In the genomic region with DNA sequence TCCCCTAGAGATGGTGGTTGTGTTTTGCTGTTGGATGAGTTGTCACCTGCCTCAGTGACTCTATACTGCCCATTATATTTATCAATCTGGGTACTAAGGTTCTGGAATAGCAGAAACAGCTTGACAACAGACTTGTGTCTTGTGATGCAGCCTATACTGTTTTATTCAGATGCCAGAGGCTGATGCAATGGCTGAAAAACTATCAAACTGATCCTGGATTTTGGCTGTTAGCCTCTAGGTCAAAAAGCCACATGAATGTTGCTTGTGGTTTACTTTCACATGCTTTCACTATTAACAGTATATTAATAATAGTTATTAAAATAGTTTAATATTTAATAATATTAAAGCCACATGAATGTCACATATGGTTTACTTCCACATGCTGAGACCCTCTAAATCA, we compare ENCODE assay signal across 27 cellular contexts.
"Had no signal": no experiment of that assay in that cellular context is flagged by ENCODE, and none has a peak within 500 bp of the region (broad histone marks: within the 10 kb centered on the region; RNA-seq: fewer than 3 reads in every experiment).

No MANE protein-coding gene starts in this region.

- H3K4me3 ChIP-seq: body of pancreas, breast epithelium, cardiac muscle cell, colonic mucosa had no signal

- DNase-seq: activated CD4-positive, alpha-beta memory T cell treated with anti-CD3 and anti-CD28 coated beads, Interleukin-2, amount 10 ng/mL, durations not matched to agents 7 days and 5 days; activated CD4-positive, alpha-beta T cell treated with anti-CD3 and anti-CD28 coated beads for 1 hour; activated CD4-positive, alpha-beta T cell treated with anti-CD3 and anti-CD28 coated beads for 4 hours; activated CD4-positive, alpha-beta T cell treated with anti-CD3 and anti-CD28 coated beads, Interleukin-2, amount 10 ng/mL, durations not matched to agents 7 days and 5 days; activated CD4-positive, alpha-beta T cell treated with anti-CD3 and anti-CD28 coated beads, Interleukin-2, amount 50 U/mL, for 4 hours; activated CD8-positive, alpha-beta memory T cell treated with anti-CD3 and anti-CD28 coated beads, Interleukin-2, amount 50 U/mL, for 48 hours; activated effector memory CD4-positive, alpha-beta T cell treated with Interleukin-2 at 50 U/mL for 16 hours; activated gamma-delta T cell treated with Interleukin-2 at 50 U/mL for 16 hours; activated naive CD4-positive, alpha-beta T cell treated with anti-CD3 and anti-CD28 coated beads, Interleukin-2, amount 50 U/mL, for 16 hours; activated naive CD4-positive, alpha-beta T cell treated with Interleukin-2 at 50 U/mL for 16 hours; activated T-cell treated with anti-CD3 and anti-CD28 coated beads for 4 hours; activated T-cell treated with anti-CD3 and anti-CD28 coated beads, Interleukin-2, amount 50 U/mL, for 24 hours; activated T-cell treated with anti-CD3 and anti-CD28 coated beads, Interleukin-2, amount 50 U/mL, for 72 hours; amniotic stem cell; anterior cingulate cortex; body of pancreas; central memory CD4-positive, alpha-beta T cell; cerebellar nuclear complex; colonic mucosa; effector CD8-positive, alpha-beta T cell; head of caudate nucleus; SW 1271; T-helper 2 cell had no signal

- H3K27ac ChIP-seq: body of pancreas, breast epithelium, cardiac muscle cell, colonic mucosa, epithelial cell of prostate, VCaP had no signal

- H3K36me3 ChIP-seq: breast epithelium, cardiac muscle cell, colonic mucosa had no signal

- H3K9me3 ChIP-seq: body of pancreas, breast epithelium, colonic mucosa had no signal

- H3K4me1 ChIP-seq: body of pancreas, breast epithelium, colonic mucosa had no signal

- H3K27me3 ChIP-seq: body of pancreas, breast epithelium, cardiac muscle cell, colonic mucosa had no signal
